In the genomic region with DNA sequence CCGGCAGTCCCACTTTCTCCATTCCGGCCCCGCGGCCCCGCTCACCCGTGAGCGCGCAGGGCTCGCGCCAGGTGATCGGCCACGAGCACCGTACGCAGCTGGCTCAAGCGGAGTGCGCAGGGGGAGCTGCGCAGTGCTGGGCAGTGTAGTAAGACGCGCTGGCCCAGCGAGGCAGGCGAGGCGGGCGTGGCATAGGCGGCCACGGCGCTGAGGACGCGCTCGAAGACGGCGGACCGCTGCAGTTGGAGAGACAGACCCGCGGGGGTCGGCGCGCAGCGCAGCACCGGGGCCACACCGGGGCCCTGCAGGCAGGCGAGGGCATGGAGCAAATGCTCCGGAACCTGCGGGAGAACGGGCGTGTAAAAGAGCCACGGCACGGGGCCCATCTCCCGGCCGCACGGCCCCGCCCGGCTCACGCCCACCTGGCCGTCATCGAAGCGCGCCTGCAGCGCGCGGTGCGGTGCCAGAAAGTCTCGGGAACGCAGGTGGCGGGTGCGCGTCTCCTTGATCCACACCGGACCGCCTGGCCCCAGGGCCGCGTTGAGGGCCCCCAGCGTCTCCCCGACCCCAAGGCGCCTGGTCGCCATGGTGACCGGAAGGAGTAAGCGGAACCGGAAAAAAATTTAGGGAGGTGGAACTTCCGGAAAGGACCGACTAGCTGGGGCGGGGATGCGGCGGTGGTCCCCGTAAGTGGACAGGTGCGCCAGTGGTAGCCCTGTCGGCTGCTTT, we compare ENCODE assay signal across 8 cellular contexts. TPM values are rescaled to one million over a fixed set of nuclear protein-coding genes. Genes with fewer than 3 reads are reported as not detected.
DNase-seq lines count a peak whose midpoint lies in the region; ATAC-seq and TF ChIP-seq lines count a peak whose summit lies in the region.

A gene with protein sequence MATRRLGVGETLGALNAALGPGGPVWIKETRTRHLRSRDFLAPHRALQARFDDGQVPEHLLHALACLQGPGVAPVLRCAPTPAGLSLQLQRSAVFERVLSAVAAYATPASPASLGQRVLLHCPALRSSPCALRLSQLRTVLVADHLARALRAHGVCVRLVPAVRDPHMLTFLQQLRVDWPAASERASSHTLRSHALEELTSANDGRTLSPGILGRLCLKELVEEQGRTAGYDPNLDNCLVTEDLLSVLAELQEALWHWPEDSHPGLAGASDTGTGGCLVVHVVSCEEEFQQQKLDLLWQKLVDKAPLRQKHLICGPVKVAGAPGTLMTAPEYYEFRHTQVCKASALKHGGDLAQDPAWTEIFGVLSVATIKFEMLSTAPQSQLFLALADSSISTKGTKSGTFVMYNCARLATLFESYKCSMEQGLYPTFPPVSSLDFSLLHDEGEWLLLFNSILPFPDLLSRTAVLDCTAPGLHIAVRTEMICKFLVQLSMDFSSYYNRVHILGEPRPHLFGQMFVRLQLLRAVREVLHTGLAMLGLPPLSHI (minus strand): TSS at position 603 of the 729 bp plus-strand sequence. CDS start 16 bp downstream, at position 587.

- intact Hi-C loops in activated CD4-positive, alpha-beta T cell treated with anti-CD3 and anti-CD28 coated beads, Interleukin-2, amount 10 ng/mL, durations not matched to agents 24 days and 14 days (cut with micrococcal nuclease) = loop anchor here (1.0 kb wide), 1 partner anchor 11 kb away; a partner anchor contains a TSS
- intact Hi-C loops in dendritic cell treated with granulocyte-macrophage colony-stimulating factor and Interleukin-4, amounts not matched to agents 40 ng/mL and 50 ng/mL, for 4 days (cut with micrococcal nuclease) = no loop called here
- intact Hi-C loops in left colon (cut with DNase I, micrococcal nuclease) = no loop called here

- ATAC-seq in left colon = peak; percentile 25
- ATAC-seq in HG02973 (IDR thresholded peaks at IDR 0.05; ENCODE audit: unreplicated experiment) = no peak

- peak; percentile 73 for TF ChIP-seq POLR2A in GM18951 (IDR thresholded peaks at IDR 0.05; ENCODE audit: extremely low read depth, insufficient read depth, insufficient read length)

- H3K27ac ChIP-seq in 22Rv1 = peak within 1 kb of the TSS; percentile 98

- H3K27ac Mint-ChIP-seq in activated CD4-positive, alpha-beta T cell treated with anti-CD3 and anti-CD28 coated beads, Interleukin-2, amount 10 ng/mL, durations not matched to agents 24 days and 14 days = peak within 1 kb of the TSS; percentile 89
- peak within 1 kb of the TSS; percentile 98 for H3K27ac Mint-ChIP-seq in dendritic cell treated with granulocyte-macrophage colony-stimulating factor and Interleukin-4, amounts not matched to agents 40 ng/mL and 50 ng/mL, for 4 days

- H3K9me3 Mint-ChIP-seq in activated CD4-positive, alpha-beta T cell treated with anti-CD3 and anti-CD28 coated beads, Interleukin-2, amount 10 ng/mL, durations not matched to agents 24 days and 14 days = no peaks in the 10 kb centered on the region
- H3K9me3 Mint-ChIP-seq in dendritic cell treated with granulocyte-macrophage colony-stimulating factor and Interleukin-4, amounts not matched to agents 40 ng/mL and 50 ng/mL, for 4 days = no peaks in the 10 kb centered on the region

- DNase-seq in NCI-H526 treated with DMSO at 0.1 percent for 48 hours (lab: John Stamatoyannopoulos, UW) (peak; percentile 62), left colon (peak; percentile 73 to 79)
- DNase-seq in activated CD4-positive, alpha-beta T cell treated with anti-CD3 and anti-CD28 coated beads, Interleukin-2, amount 10 ng/mL, durations not matched to agents 24 days and 14 days = peak; percentile 92
- peak; percentile 67 to 70 for DNase-seq in stimulated activated CD4-positive, alpha-beta T cell treated with anti-CD3 and anti-CD28 coated beads, Interleukin-2, amount 100 ng/mL, for 24 hours

- peaks cover 20% of the 10 kb centered on the region for H3K4me1 Mint-ChIP-seq in activated CD4-positive, alpha-beta T cell treated with anti-CD3 and anti-CD28 coated beads, Interleukin-2, amount 10 ng/mL, durations not matched to agents 24 days and 14 days
- H3K4me1 Mint-ChIP-seq in dendritic cell treated with granulocyte-macrophage colony-stimulating factor and Interleukin-4, amounts not matched to agents 40 ng/mL and 50 ng/mL, for 4 days (ENCODE audit: low read depth) = peaks cover 57% of the 10 kb centered on the region

- in situ Hi-C loops in GM18951 (cut with MboI; ENCODE audit: low sequenced_read_pairs, unreplicated experiment) = no loop called here

- H3K27me3 Mint-ChIP-seq in activated CD4-positive, alpha-beta T cell treated with anti-CD3 and anti-CD28 coated beads, Interleukin-2, amount 10 ng/mL, durations not matched to agents 24 days and 14 days = no peaks in the 10 kb centered on the region
- H3K27me3 Mint-ChIP-seq in dendritic cell treated with granulocyte-macrophage colony-stimulating factor and Interleukin-4, amounts not matched to agents 40 ng/mL and 50 ng/mL, for 4 days = no peaks in the 10 kb centered on the region

- H3K36me3 Mint-ChIP-seq in activated CD4-positive, alpha-beta T cell treated with anti-CD3 and anti-CD28 coated beads, Interleukin-2, amount 10 ng/mL, durations not matched to agents 24 days and 14 days (ENCODE audit: low read depth) = peaks cover 34% of the 10 kb centered on the region
- peaks cover 76% of the 10 kb centered on the region for H3K36me3 Mint-ChIP-seq in dendritic cell treated with granulocyte-macrophage colony-stimulating factor and Interleukin-4, amounts not matched to agents 40 ng/mL and 50 ng/mL, for 4 days (ENCODE audit: low read depth)

- peak within 1 kb of the TSS; percentile 96 for H3K4me3 Mint-ChIP-seq in activated CD4-positive, alpha-beta T cell treated with anti-CD3 and anti-CD28 coated beads, Interleukin-2, amount 10 ng/mL, durations not matched to agents 24 days and 14 days
- H3K4me3 Mint-ChIP-seq in dendritic cell treated with granulocyte-macrophage colony-stimulating factor and Interleukin-4, amounts not matched to agents 40 ng/mL and 50 ng/mL, for 4 days = peak within 1 kb of the TSS; percentile 91

- no peak for TF ChIP-seq CTCF in 22Rv1 (IDR thresholded peaks at IDR 0.05)

RNA-seq across cellular contexts. Expression of the gene that starts here (rescaled TPM):
- 31.5 and 36.6 TPM in 2 replicates for total RNA-seq in activated CD4-positive, alpha-beta T cell treated with anti-CD3 and anti-CD28 coated beads, Interleukin-2, amount 10 ng/mL, durations not matched to agents 24 days and 14 days
- total RNA-seq in left colon = 10 to 100 TPM; 19.2 to 20.5 TPM
